In the genomic region with DNA sequence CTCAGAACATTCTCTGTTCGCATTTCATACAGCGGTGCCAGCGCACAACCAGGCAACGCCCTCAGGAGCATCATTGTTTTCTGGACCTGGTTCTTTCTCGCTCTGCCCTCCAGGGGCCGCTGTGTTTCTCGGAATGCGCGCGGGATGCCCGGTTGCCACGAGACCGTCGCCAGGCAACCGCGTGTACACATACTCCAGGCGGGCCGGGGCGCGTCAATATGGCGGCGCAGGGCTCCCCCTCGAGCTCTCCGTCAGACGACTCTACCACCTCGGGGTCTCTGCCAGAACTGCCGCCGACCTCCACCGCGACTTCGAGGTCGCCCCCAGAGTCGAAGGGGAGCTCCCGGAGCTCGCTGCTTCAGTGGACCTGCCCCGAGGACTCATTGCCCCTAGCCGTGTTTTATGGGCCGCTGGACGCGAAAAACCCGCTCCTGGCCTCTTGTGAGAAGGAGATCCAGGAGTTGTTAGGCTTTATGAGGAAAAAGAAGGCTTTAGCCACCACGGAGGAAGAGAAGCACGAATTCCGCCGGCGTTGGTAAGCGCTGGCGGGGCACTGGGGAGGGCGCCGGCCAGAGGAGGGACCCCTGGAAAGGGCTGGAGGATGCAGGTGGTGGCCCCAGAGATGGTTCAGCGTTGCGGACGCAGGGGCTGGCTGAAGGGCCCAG, we compare ENCODE assay signal across 8 cellular contexts. TPM values are rescaled to one million over a fixed set of nuclear protein-coding genes. Genes with fewer than 3 reads are reported as not detected.
DNase-seq lines count a peak whose midpoint lies in the region; ATAC-seq and TF ChIP-seq lines count a peak whose summit lies in the region.

A gene with protein sequence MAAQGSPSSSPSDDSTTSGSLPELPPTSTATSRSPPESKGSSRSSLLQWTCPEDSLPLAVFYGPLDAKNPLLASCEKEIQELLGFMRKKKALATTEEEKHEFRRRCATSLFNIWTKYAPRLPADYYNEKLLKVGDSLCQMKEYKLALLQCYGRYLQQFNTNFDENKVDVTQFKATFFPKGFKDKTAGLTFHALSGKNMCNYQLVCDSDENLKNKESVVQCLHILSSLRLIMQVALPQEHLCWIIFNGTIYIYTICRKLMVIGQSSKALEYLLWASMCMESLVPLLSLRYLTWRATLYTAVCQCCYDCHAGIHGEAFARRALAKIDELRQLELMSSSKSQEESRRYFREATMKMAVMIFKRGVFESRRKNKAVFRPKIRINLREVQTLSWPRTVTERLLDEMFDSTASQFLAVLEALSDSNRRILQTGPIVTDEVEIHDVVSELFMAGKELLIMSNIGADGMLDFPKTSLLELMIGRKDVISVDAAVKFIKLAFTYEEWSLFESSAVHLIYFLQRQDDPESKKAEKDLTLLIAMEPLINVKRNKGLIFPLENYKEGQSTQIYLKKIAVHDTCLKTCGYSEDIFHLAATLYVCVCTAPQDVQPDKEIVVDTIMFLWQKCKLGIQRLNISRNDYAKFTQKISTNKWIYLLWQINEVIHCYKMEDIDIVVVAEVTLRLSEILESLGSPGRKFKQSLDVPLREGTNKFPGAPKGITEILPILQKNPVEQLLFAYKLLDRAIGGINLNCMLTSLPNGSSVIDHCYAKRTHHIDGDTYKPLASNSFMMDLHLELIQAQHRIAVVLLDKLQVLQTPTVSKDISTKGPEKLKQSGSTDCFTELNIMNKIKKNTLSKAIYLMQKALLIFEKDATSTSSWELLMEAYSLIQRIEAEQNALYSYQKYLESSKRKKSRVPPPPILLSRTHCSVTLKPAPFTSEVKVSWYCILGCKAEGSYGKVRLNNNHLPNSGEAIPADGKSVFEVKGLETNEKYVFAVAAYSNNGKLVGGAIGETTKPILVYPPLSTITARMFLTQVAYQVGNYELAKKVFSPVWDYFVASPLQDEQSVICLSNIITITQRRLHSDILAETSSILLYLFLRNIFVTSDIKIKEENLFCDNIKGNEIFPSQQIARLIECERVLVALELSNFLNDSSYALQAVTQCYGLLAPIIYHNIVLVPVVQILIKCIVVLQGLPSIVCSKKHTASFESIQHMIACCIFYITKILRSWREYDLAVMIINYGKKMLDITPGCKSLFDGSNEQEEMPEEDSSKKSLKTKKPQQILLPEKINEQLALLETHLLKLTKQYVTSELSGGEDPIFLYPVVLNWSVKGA (N-terminal part only) (plus strand): TSS at position 186 of the 665 bp plus-strand sequence. CDS start 33 bp downstream, at position 219.

- no peaks in the 10 kb centered on the region for H3K27me3 Mint-ChIP-seq in HFFc6 (ENCODE audit: insufficient read depth)
- no peaks in the 10 kb centered on the region for H3K27me3 Mint-ChIP-seq in glutamatergic neuron (ENCODE audit: unreplicated experiment)
- no peaks in the 10 kb centered on the region for H3K27me3 Mint-ChIP-seq in osteocyte (ENCODE audit: unreplicated experiment)

- H3K36me3 ChIP-seq in SK-N-SH (replicated peaks in 1 of 2; ENCODE audit: control insufficient read depth in 1 of 2, insufficient read depth in 2 of 2, low read length in 1 of 2): no peaks in the 10 kb centered on the region
- no peaks in the 10 kb centered on the region for H3K36me3 ChIP-seq in thymus (ENCODE audit: control insufficient read depth, insufficient read depth)

- peak within 1 kb of the TSS; percentile 95 for H2AFZ ChIP-seq in SK-N-SH (ENCODE audit: low read depth)

- H3K4me1 Mint-ChIP-seq in HFFc6 (ENCODE audit: low read depth): peaks cover 75% of the 10 kb centered on the region
- no peaks in the 10 kb centered on the region for H3K4me1 Mint-ChIP-seq in glutamatergic neuron (ENCODE audit: low read depth, unreplicated experiment)
- peaks cover 13% of the 10 kb centered on the region for H3K4me1 Mint-ChIP-seq in osteocyte (ENCODE audit: unreplicated experiment)

- CTCF ChIA-PET in SK-N-SH (lab: Yijun Ruan, JAX): interaction anchor here (0.6 to 2.4 kb wide), 26 partner anchors 8 to 458 kb away, joined by 3 to 24 read pairs (median 3); a partner anchor contains a TSS

- ATAC-seq in activated naive CD4-positive, alpha-beta T cell treated with anti-CD3 and anti-CD28 coated beads, Interleukin-2, amount 50 U/mL, for 72 hours: peak; percentile 82 to 89

- H3K27me3 ChIP-seq in SK-N-SH (ENCODE audit: insufficient read depth) (no peaks in the 10 kb centered on the region), thymus (ENCODE audit: control insufficient read depth, insufficient read depth) (no peaks in the 10 kb centered on the region)

- POLR2A ChIA-PET in SK-N-SH (lab: Yijun Ruan, JAX): no interaction called here

- 3% methylated on average over 36 of the region's 53 CpGs for WGBS in SK-N-SH (ENCODE audit: low lambda C conversion rate)
- WGBS in thymus: 3% methylated on average over 53 of the region's 53 CpGs

- H3K36me3 Mint-ChIP-seq in HFFc6 (ENCODE audit: low read depth) (no peaks in the 10 kb centered on the region), glutamatergic neuron (ENCODE audit: unreplicated experiment) (no peaks in the 10 kb centered on the region), osteocyte (ENCODE audit: unreplicated experiment) (no peaks in the 10 kb centered on the region)
- no peaks in the 10 kb centered on the region for H3K36me3 Mint-ChIP-seq in activated naive CD4-positive, alpha-beta T cell treated with anti-CD3 and anti-CD28 coated beads, Interleukin-2, amount 50 U/mL, for 72 hours

- H3K9me3 Mint-ChIP-seq in HFFc6 (no peaks in the 10 kb centered on the region), glutamatergic neuron (ENCODE audit: unreplicated experiment) (peaks cover 3% of the 10 kb centered on the region), osteocyte (ENCODE audit: unreplicated experiment) (no peaks in the 10 kb centered on the region)
- no peaks in the 10 kb centered on the region for H3K9me3 Mint-ChIP-seq in activated naive CD4-positive, alpha-beta T cell treated with anti-CD3 and anti-CD28 coated beads, Interleukin-2, amount 50 U/mL, for 72 hours

- H3K4me1 ChIP-seq in SK-N-SH (ENCODE audit: control insufficient read depth in 1 of 2, insufficient read depth in 2 of 2, low read depth in 1 of 2, low read length in 1 of 2) (peaks cover 2 to 12% of the 10 kb centered on the region in 2 experiments; a peak in 2 of 4 replicates), thymus (ENCODE audit: control insufficient read depth, insufficient read depth, low read length) (peaks cover 4% of the 10 kb centered on the region)

- H3K4me3 ChIP-seq in SK-N-SH (ENCODE audit: low read depth in 2 of 2, low read length in 1 of 2) (peak within 1 kb of the TSS; percentile 79 to 86), thymus (ENCODE audit: low read length) (peak within 1 kb of the TSS; percentile 51)

- no peak for TF ChIP-seq EP300 in SK-N-SH (IDR thresholded peaks at IDR 0.05; ENCODE audit: borderline replicate concordance in 1 of 2, low read depth in 1 of 2, low read length in 1 of 2)

- H3K9me3 ChIP-seq in SK-N-SH (no peaks in the 10 kb centered on the region), thymus (ENCODE audit: control insufficient read depth) (no peaks in the 10 kb centered on the region)

- no peaks in the 10 kb centered on the region for H3K79me2 ChIP-seq in SK-N-SH (ENCODE audit: insufficient read depth)

- H3F3A ChIP-seq in SK-N-SH (replicated peaks; ENCODE audit: insufficient read depth): peaks cover 18% of the 10 kb centered on the region

- no peaks in the 10 kb centered on the region for H4K20me1 ChIP-seq in SK-N-SH (ENCODE audit: insufficient read depth)

- H3K9me2 ChIP-seq in SK-N-SH: no peaks in the 10 kb centered on the region

- H3K27ac Mint-ChIP-seq in HFFc6: peak within 1 kb of the TSS; percentile 98
- H3K27ac Mint-ChIP-seq in activated naive CD4-positive, alpha-beta T cell treated with anti-CD3 and anti-CD28 coated beads, Interleukin-2, amount 50 U/mL, for 72 hours: peak within 1 kb of the TSS; percentile 90 to 92
- peak within 1 kb of the TSS; percentile 23 for H3K27ac Mint-ChIP-seq in glutamatergic neuron (ENCODE audit: unreplicated experiment)
- H3K27ac Mint-ChIP-seq in osteocyte (ENCODE audit: unreplicated experiment): peak within 1 kb of the TSS; percentile 95

- TF ChIP-seq CTCF in HFFc6 (IDR thresholded peaks at IDR 0.05): peak; percentile 96
- peak; percentile 85 for TF ChIP-seq CTCF in SK-N-SH (IDR thresholded peaks at IDR 0.05)
- TF ChIP-seq CTCF in glutamatergic neuron (IDR thresholded peaks at IDR 0.05; ENCODE audit: partially characterized antibody, unreplicated experiment): peak; percentile 85
- TF ChIP-seq CTCF in osteocyte (IDR thresholded peaks at IDR 0.05): peak; percentile 92

- H3K4me3 Mint-ChIP-seq in HFFc6: peak within 1 kb of the TSS; percentile 96
- H3K4me3 Mint-ChIP-seq in glutamatergic neuron (ENCODE audit: unreplicated experiment): peak within 1 kb of the TSS; percentile 93
- peak within 1 kb of the TSS; percentile 91 for H3K4me3 Mint-ChIP-seq in osteocyte (ENCODE audit: unreplicated experiment)

- peak; percentile 69 for TF ChIP-seq RAD21 in SK-N-SH (IDR thresholded peaks at IDR 0.05; ENCODE audit: low read length)

- peak within 1 kb of the TSS; percentile 98 for H3K9ac ChIP-seq in SK-N-SH

- H3K27ac ChIP-seq in SK-N-SH (ENCODE audit: low read depth in 2 of 2, low read length in 1 of 2) (peak within 1 kb of the TSS in 1 of 2 experiments; percentile 93; a peak in 3 of 4 replicates), thymus (ENCODE audit: low read depth) (no peak within 1 kb of the TSS)

- DNase-seq in GM03348 (ENCODE audit: low spot score): peak; percentile 96
- DNase-seq in HFFc6: peak; percentile 91
- DNase-seq in NCI-H1048 (lab: John Stamatoyannopoulos, UW): peak; percentile 85
- peak; percentile 93 for DNase-seq in SK-N-SH
- DNase-seq in activated naive CD4-positive, alpha-beta T cell treated with anti-CD3 and anti-CD28 coated beads, Interleukin-2, amount 50 U/mL, for 72 hours (ENCODE audit: low spot score in 2 of 2): peak; percentile 92 to 95
- DNase-seq in glutamatergic neuron: peak; percentile 94
- peak; percentile 98 for DNase-seq in osteocyte (ENCODE audit: extremely low spot score, unreplicated experiment)

- H3K4me2 ChIP-seq in SK-N-SH: peak within 1 kb of the TSS; percentile 90

TF ChIP-seq in SK-N-SH, 30 proteins besides CTCF, POLR2A, EP300 and RAD21 (continues in another document):
- TF ChIP-seq RCOR1 (IDR thresholded peaks at IDR 0.05; ENCODE audit: low read length): peak; percentile 94
- no peak for TF ChIP-seq GABPA (IDR thresholded peaks at IDR 0.05; ENCODE audit: low read depth)
- TF ChIP-seq TEAD4 (IDR thresholded peaks at IDR 0.05; ENCODE audit: borderline replicate concordance, insufficient read depth): peak; percentile 76; the same call in 1 of the 2 replicates
- no peak for TF ChIP-seq NFIC (IDR thresholded peaks at IDR 0.05; ENCODE audit: borderline replicate concordance)
- peak; percentile 49; the same call in 1 of the 2 replicates for TF ChIP-seq TAF1 (IDR thresholded peaks at IDR 0.05; ENCODE audit: borderline replicate concordance, low read depth, low read length)

RNA-seq across cellular contexts. Expression of the gene that starts here (rescaled TPM):
- total RNA-seq in HFFc6 (2021; fragmentation: NEBNext Ultra II Directional; extraction: Animal tissue kit (Norgen Biotek cat#: 25700)): under 1 TPM; 0.40 to 0.66 (median 0.56) TPM
- polyA plus RNA-seq in SK-N-SH (2012; rRNA removed): 0.87 and 1.1 TPM in 2 replicates
- 1.1 and 1.5 TPM in 2 replicates for polyA plus RNA-seq in SK-N-SH (2012; cell fraction: cytosol; rRNA removed)
- polyA plus RNA-seq in SK-N-SH (2012; cell fraction: nucleus; rRNA removed): 1.9 and 3.1 TPM in 2 replicates
- under 1 TPM; 0.30 to 0.31 TPM for total RNA-seq in activated naive CD4-positive, alpha-beta T cell treated with anti-CD3 and anti-CD28 coated beads, Interleukin-2, amount 50 U/mL, for 72 hours
- 0.15 TPM for total RNA-seq in glutamatergic neuron (ENCODE audit: unreplicated experiment)
- 0.24 and 0.73 TPM in 2 replicates for total RNA-seq in osteocyte
- polyA plus RNA-seq in thymus: 0.39 TPM

Comparison
In these comparisons a context has a peak if more than half of its experiments do, and no peak if none do; other contexts are left out.
1. Peak in DNase-seq in HFFc6; RNA of the gene not detected or under 1 TPM.
2. Peak in DNase-seq and ATAC-seq in activated naive CD4-positive, alpha-beta T cell treated with anti-CD3 and anti-CD28 coated beads, Interleukin-2, amount 50 U/mL, for 72 hours; RNA of the gene not detected or under 1 TPM.
3. Peak in DNase-seq in glutamatergic neuron; RNA of the gene not detected or under 1 TPM.
4. Peak in DNase-seq in osteocyte; RNA of the gene not detected or under 1 TPM.
5. H3K27ac Mint-ChIP-seq: peak in every context shown above with its lines; median percentile 98 in HFFc6; 95 in osteocyte; 91 in activated naive CD4-positive, alpha-beta T cell treated with anti-CD3 and anti-CD28 coated beads, Interleukin-2, amount 50 U/mL, for 72 hours; 23 in glutamatergic neuron.